8 cellular contexts compared by ENCODE assay signal in the genomic region with DNA sequence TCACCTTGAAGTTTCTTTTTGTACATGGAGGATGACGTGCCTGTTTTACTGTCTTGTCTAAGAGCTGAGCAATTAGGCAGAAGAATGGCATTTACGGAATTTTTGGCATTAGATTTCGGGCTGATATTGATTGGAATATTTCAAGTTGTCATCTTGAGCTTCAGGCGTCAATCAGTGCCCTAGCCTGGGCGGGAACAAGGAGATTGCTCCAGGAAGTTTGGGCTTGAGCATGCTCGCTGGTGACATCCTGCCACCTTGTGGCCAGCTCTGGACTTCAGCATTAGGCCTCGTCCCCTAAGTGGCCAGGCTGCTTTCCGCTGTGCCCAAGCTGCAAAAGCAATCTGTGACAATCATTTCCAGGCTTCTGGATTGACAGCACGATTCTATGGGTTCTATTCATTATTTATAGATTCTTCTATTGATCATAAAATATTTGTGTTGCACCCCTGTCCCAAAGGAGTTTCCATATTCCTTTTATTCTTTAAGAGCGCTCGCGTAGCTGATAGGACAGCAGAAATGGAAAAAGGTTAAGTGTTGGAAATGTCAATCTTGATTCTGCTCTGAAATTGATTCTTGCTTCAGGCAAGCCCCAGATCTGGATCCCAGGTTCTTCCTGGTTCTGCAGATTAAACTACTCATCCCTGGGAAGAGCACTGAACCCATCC.
DNase-seq lines count a peak whose midpoint lies in the region; ATAC-seq and TF ChIP-seq lines count a peak whose summit lies in the region.

No MANE protein-coding gene starts in this region.

- no peak for TF ChIP-seq POLR2A in lower leg skin (IDR thresholded peaks at IDR 0.05)

- H3K27me3 ChIP-seq in dorsolateral prefrontal cortex = peaks cover 0 to 10% (median 0%) of the 10 kb centered on the region in 45 donors

- H3K27ac ChIP-seq in dorsolateral prefrontal cortex = peak overlapping the region in 1 of 59 donors; percentile 28

- 26 to 32% methylated on average over 12 of the region's 12 CpGs for WGBS in lower leg skin, 2 donors

- H3K4me3 ChIP-seq in dorsolateral prefrontal cortex (peak overlapping the region in 42 of 59 donors; percentile 0 to 57 (median 35)), lower leg skin (ENCODE audit: low read depth, poor library complexity, severe bottlenecking) (no peak overlapping the region)

- peak; percentile 57 for ATAC-seq in HG03280 (IDR thresholded peaks at IDR 0.05; ENCODE audit: unreplicated experiment)

- DNase-seq in activated gamma-delta T cell treated with Interleukin-2 at 50 U/mL for 16 hours (peak; percentile 38), activated gamma-delta T cell (lab: John Stamatoyannopoulos, UW) (no peak), NCI-H345 (lab: John Stamatoyannopoulos, UW) (peak; percentile 69), dorsolateral prefrontal cortex (peak; percentile 68 to 89 (median 84)), lower leg skin (ENCODE audit: low spot score in 2 of 2) (peak; percentile 75 to 96)
- DNase-seq in activated CD4-positive, alpha-beta T cell treated with anti-CD3 and anti-CD28 coated beads for 4 hours = peak; percentile 28 to 42
- peak; percentile 44 to 50 for DNase-seq in stimulated activated CD4-positive, alpha-beta T cell treated with anti-CD3 and anti-CD28 coated beads, Interleukin-4, amount 100 ng/mL, for 48 hours (ENCODE audit: low read depth in 2 of 2)

- intact Hi-C loops in dorsolateral prefrontal cortex (cut with DNase I) = loop anchor here (1.0 to 5.0 kb wide), 4 partner anchors 319 to 339 kb away; partner anchors contain the start of gene KIF27 (in 1 of the 2)
- intact Hi-C loops in lower leg skin (cut with DNase I; ENCODE audit: low total_unique reads) = loop anchor here (5.0 kb wide), 1 partner anchor 324 kb away; no protein-coding TSS in a partner anchor

- TF ChIP-seq CTCF in dorsolateral prefrontal cortex (IDR thresholded peaks at IDR 0.05 in 54 of 56, conservative IDR thresholded peaks at IDR 0.05 in 2 of 56; ENCODE audit: low read depth in 1 of 56, partially characterized antibody in 56 of 56) (peak; percentile 77 to 99 (median 93)), lower leg skin (IDR thresholded peaks at IDR 0.05) (no peak)

Comparison
In these comparisons a context has a peak if more than half of its experiments do, and no peak if none do; other contexts are left out.
1. CTCF ChIP-seq: peak in dorsolateral prefrontal cortex (56 of 56); none in lower leg skin (0 of 3).